In the genomic region with DNA sequence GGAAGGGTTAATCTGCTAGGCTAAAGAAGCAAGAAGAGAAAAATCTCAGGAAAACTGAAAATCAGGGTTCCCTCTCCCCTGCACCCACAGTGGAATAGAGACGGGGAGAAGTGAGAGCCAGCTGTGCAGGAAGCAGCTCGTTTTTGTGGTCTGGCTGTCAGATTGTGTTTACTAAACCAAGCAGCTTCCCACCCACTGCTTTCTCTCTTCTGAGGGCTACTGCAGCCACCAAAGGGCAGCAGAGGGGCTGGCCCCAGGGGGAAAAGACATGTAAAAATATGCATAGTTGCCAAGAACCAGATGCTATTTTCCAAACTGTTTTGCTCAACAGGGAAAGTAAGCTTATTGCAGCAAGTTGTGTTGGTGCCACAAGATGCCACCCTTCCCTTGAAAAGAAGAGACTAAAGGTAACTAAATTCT, we compare ENCODE assay signal across 8 cellular contexts.
DNase-seq lines count a peak whose midpoint lies in the region; ATAC-seq and TF ChIP-seq lines count a peak whose summit lies in the region.

No MANE protein-coding gene starts in this region.

- no peaks in the 10 kb centered on the region for H3K36me3 ChIP-seq in DOHH2 (ENCODE audit: control insufficient read depth, low read length)

- DNase-seq in epithelial cell of proximal tubule (ENCODE audit: low read depth): no peak
- DNase-seq in hepatic stellate cell (ENCODE audit: low spot score): no peak
- no peak for DNase-seq in caudate nucleus (lab: John Stamatoyannopoulos, UW)
- DNase-seq in activated effector memory CD4-positive, alpha-beta T cell treated with Interleukin-2 at 50 U/mL for 16 hours: no peak
- DNase-seq in NCI-H1417 treated with DMSO at 0.1 percent for 48 hours (lab: John Stamatoyannopoulos, UW): no peak

- ATAC-seq in GM21360 (IDR thresholded peaks at IDR 0.05; ENCODE audit: unreplicated experiment) (peak; percentile 86), HG03565 (IDR thresholded peaks at IDR 0.05; ENCODE audit: unreplicated experiment) (peak; percentile 91)

- TF ChIP-seq CTCF in DOHH2 (IDR thresholded peaks at IDR 0.05; ENCODE audit: low read depth, low read length, poor library complexity, severe bottlenecking) (peak; percentile 24), epithelial cell of proximal tubule (conservative IDR thresholded peaks at IDR 0.05; ENCODE audit: low read depth, low read length) (peak; percentile 23)

- H3F3A ChIP-seq in DOHH2 (ENCODE audit: control insufficient read depth, insufficient read depth): no peaks in the 10 kb centered on the region

- H4K20me1 ChIP-seq in DOHH2 (ENCODE audit: control insufficient read depth, insufficient read depth, low read depth, low read length): no peaks in the 10 kb centered on the region

- peaks cover 27% of the 10 kb centered on the region for H3K4me1 ChIP-seq in DOHH2 (ENCODE audit: control insufficient read depth, low read length)

- H3K27ac ChIP-seq in DOHH2 (ENCODE audit: low read depth, low read length) (no peak overlapping the region), caudate nucleus (ENCODE audit: low read depth, low read length) (no peak overlapping the region)

- no peaks in the 10 kb centered on the region for H3K9me2 ChIP-seq in DOHH2 (replicated peaks; ENCODE audit: control insufficient read depth, low read length)

- H3K79me2 ChIP-seq in DOHH2 (ENCODE audit: control insufficient read depth, low read length): no peaks in the 10 kb centered on the region

- H3K27me3 ChIP-seq in DOHH2 (ENCODE audit: control insufficient read depth, low read length): no peaks in the 10 kb centered on the region

- peak overlapping the region; percentile 42 for H3K4me2 ChIP-seq in DOHH2 (ENCODE audit: low read length)

- no peak overlapping the region for H3K4me3 ChIP-seq in DOHH2 (ENCODE audit: low read length)
- no peak overlapping the region for H3K4me3 ChIP-seq in epithelial cell of proximal tubule (ENCODE audit: low read depth, low read length)

- no peaks in the 10 kb centered on the region for H3K9me3 ChIP-seq in DOHH2 (ENCODE audit: control insufficient read depth, insufficient read depth, low read length)
